ENCODE assay signal across 1 cellular context in the genomic region with DNA sequence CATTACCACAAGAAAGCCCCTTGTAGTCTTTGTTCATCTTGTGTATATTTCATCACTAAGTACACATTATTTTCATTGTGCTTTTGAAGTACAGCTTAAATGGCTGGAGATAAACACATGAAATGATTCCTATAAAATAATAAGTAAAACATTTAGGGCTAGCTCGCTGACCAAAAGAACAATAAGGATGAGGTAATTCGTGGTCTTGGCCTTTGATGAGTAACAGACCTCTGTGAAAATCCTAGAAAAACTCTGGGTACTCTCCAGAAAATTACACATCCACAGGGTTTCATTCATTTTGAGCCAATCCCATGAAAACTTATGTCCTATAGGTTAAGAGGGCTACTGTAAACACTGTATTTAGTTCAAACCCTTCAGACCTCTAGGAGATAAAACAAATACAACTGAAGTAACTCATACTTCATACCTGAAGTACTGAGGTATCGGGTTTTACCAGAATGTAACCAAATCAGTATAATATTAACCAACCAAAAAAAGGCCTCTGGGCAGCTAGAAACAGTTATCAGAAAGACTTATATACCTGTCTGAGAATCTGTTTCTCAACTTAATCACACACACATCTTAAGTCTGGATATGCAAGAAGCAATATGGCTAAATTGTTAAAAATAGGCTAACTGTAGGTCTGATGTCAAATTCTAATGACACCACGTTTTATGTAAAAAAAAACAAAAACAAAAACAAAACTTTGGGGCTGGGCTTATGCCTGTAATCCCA.
TF ChIP-seq lines count a peak whose summit lies in the region.

No MANE protein-coding gene starts in this region.

TF ChIP-seq in HEK293, 187 proteins besides CTCF, POLR2A, EP300 and RAD21 (continued from another document):
- TF ChIP-seq, protein P1, sequence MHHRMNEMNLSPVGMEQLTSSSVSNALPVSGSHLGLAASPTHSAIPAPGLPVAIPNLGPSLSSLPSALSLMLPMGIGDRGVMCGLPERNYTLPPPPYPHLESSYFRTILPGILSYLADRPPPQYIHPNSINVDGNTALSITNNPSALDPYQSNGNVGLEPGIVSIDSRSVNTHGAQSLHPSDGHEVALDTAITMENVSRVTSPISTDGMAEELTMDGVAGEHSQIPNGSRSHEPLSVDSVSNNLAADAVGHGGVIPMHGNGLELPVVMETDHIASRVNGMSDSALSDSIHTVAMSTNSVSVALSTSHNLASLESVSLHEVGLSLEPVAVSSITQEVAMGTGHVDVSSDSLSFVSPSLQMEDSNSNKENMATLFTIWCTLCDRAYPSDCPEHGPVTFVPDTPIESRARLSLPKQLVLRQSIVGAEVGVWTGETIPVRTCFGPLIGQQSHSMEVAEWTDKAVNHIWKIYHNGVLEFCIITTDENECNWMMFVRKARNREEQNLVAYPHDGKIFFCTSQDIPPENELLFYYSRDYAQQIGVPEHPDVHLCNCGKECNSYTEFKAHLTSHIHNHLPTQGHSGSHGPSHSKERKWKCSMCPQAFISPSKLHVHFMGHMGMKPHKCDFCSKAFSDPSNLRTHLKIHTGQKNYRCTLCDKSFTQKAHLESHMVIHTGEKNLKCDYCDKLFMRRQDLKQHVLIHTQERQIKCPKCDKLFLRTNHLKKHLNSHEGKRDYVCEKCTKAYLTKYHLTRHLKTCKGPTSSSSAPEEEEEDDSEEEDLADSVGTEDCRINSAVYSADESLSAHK (tag by site-specific recombination; IDR thresholded peaks at IDR 0.05), result peak; percentile 93
